ENCODE assay signal across 24 cellular contexts in the genomic region with DNA sequence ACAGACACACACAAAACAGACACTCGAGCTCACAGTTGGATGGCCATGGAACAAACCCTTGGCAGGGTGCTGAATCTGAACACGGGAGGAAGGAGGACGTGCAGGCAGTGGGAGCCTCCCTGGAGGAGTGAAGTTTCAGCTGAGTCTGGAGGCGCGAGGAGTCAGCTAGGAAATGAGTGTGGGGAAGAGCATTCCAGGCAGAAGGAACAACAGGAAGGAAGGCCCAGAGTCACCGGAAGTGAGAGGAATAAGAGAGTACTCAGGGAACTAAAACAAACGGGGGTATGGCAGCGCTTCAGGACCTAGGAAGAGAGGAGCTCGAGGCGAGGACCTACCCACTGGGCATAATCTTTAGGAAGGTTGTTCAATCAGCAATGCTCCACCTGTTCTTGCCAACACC.
A peak's percentile ranks its signal among the peaks of the same experiment; 100 is the strongest.
DNase-seq lines count a peak whose midpoint lies in the region; FAIRE-seq and TF ChIP-seq lines count a peak whose summit lies in the region.
"Had no signal": no experiment of that assay in that cellular context is flagged by ENCODE, and none has a peak within 500 bp of the region (broad histone marks: within the 10 kb centered on the region; RNA-seq: fewer than 3 reads in every experiment).

No MANE protein-coding gene starts in this region.

- TF ChIP-seq CTCF in MM.1S (IDR thresholded peaks at IDR 0.05; ENCODE audit: low read length) (no peak), H1 (IDR thresholded peaks at IDR 0.05; ENCODE audit: control extremely low read depth in 1 of 3, insufficient read depth in 1 of 3, low read depth in 1 of 3, low read length in 3 of 3) (no peak)

- no peak overlapping the region for H3K56ac ChIP-seq in H1 (replicated peaks; ENCODE audit: insufficient read length, low read depth, low read length)

- H3K23ac ChIP-seq in H1 (ENCODE audit: insufficient read length) = no peak overlapping the region

- H3F3A ChIP-seq in MM.1S (ENCODE audit: insufficient read depth, low read length) = no peaks in the 10 kb centered on the region

- H3K23me2 ChIP-seq in H1 (ENCODE audit: low read depth, low read length) = no peaks in the 10 kb centered on the region

- no peak for FAIRE-seq in H1 (lab: Jason Lieb, UNC)

- no peak overlapping the region for H4K91ac ChIP-seq in H1 (replicated peaks; ENCODE audit: insufficient read length, low read length)

- H3K4me3 ChIP-seq in BLaER1 treated with 17β-estradiol and CSF1 and Interleukin-3, amounts not matched to agents 10 nM and 100 nM = no peak overlapping the region
- H3K4me3 ChIP-seq in MM.1S (ENCODE audit: low read length) (no peak overlapping the region), H1 (ENCODE audit: extremely low read depth in 1 of 4, insufficient read depth in 2 of 4, low read depth in 3 of 4, low read length in 4 of 4) (no peak overlapping the region), HAP-1 (no peak overlapping the region)
- H3K4me3 ChIP-seq: left lung, psoas muscle, SJSA1, thoracic aorta, uterus had no signal

- H3K4me1 ChIP-seq in BLaER1 treated with 17β-estradiol and CSF1 and Interleukin-3, amounts not matched to agents 10 nM and 100 nM = peaks cover 16 to 73% (median 56%) of the 10 kb centered on the region in 10 experiments
- H3K4me1 ChIP-seq in MM.1S (ENCODE audit: low read length) (peaks cover 27% of the 10 kb centered on the region), H1 (replicated peaks in 1 of 4; ENCODE audit: control insufficient read depth in 3 of 4, insufficient read depth in 4 of 4, low read length in 3 of 4) (no peaks in the 10 kb centered on the region), HAP-1 (no peaks in the 10 kb centered on the region)
- H3K4me1 ChIP-seq: psoas muscle, uterus had no signal

- 70% methylated on average over 10 of the region's 10 CpGs; no CpG with 5 or more reads in 1 of the 2 experiments for WGBS in H1 (ENCODE audit: extremely low coverage in 1 of 2, insufficient coverage in 1 of 2, insufficient read length in 1 of 2, insufficient replicate concordance in 2 of 2, low coverage in 1 of 2, low lambda C conversion rate in 2 of 2, missing lambda C conversion rate in 1 of 2), 2 experiments

- H2AFZ ChIP-seq in MM.1S (ENCODE audit: low read length) = no peak overlapping the region
- H2AFZ ChIP-seq in H1 (ENCODE audit: low read length) = no peak overlapping the region

- H3K36me3 ChIP-seq in BLaER1 treated with 17β-estradiol and CSF1 and Interleukin-3, amounts not matched to agents 10 nM and 100 nM = no peaks in the 10 kb centered on the region
- H3K36me3 ChIP-seq in MM.1S (replicated peaks; ENCODE audit: insufficient read depth, low read length) (no peaks in the 10 kb centered on the region), H1 (ENCODE audit: control insufficient read depth in 2 of 4, insufficient read depth in 4 of 4, low read length in 3 of 4) (no peaks in the 10 kb centered on the region), HAP-1 (replicated peaks) (no peaks in the 10 kb centered on the region)
- H3K36me3 ChIP-seq: left lung, SJSA1, thoracic aorta, uterus had no signal

- H4K5ac ChIP-seq in H1 (ENCODE audit: insufficient read length, low read depth, low read length) = no peak overlapping the region

- H3K4me1 Mint-ChIP-seq in T-helper 2 cell treated with Interferon-gamma antibody and Interleukin-4, amounts not matched to agents 5 μg/mL and 100 μg/mL, for 36 hours (ENCODE audit: low read depth) = peaks cover 53% of the 10 kb centered on the region

- H2BK20ac ChIP-seq in H1 (ENCODE audit: low read length) = no peak overlapping the region

- no peaks in the 10 kb centered on the region for H3K9me2 ChIP-seq in MM.1S (replicated peaks; ENCODE audit: insufficient read depth, low read length)

- no peak for TF ChIP-seq EP300 in H1 (IDR thresholded peaks at IDR 0.05; ENCODE audit: borderline replicate concordance in 1 of 2, low read depth in 2 of 2, low read length in 2 of 2)

- no peaks in the 10 kb centered on the region for H3K9me3 Mint-ChIP-seq in T-helper 2 cell treated with Interferon-gamma antibody and Interleukin-4, amounts not matched to agents 5 μg/mL and 100 μg/mL, for 36 hours
- H3K9me3 Mint-ChIP-seq: activated T-helper 17 cell treated with anti-CD3 and anti-CD28 coated beads, Interleukin-2, amount 50 U/mL, for 72 hours had no signal

- peaks cover 10 to 27% (median 17%) of the 10 kb centered on the region in 11 experiments for H3K9me3 ChIP-seq in BLaER1 treated with 17β-estradiol and CSF1 and Interleukin-3, amounts not matched to agents 10 nM and 100 nM (replicated peaks in 1 of 11)
- H3K9me3 ChIP-seq in MM.1S (replicated peaks; ENCODE audit: insufficient read depth, low read length) = no peaks in the 10 kb centered on the region
- no peaks in the 10 kb centered on the region for H3K9me3 ChIP-seq in H1 (ENCODE audit: insufficient read depth in 2 of 2, low read depth in 1 of 2, low read length in 1 of 2)
- H3K9me3 ChIP-seq in HAP-1 = peaks cover 3% of the 10 kb centered on the region; the same call in 1 of the 2 replicates
- H3K9me3 ChIP-seq: left lung, psoas muscle, SJSA1, thoracic aorta, uterus had no signal

- H2BK5ac ChIP-seq in H1 (ENCODE audit: low read depth, low read length) = no peak overlapping the region

- no peak overlapping the region for H3K9ac ChIP-seq in BLaER1 treated with 17β-estradiol and CSF1 and Interleukin-3, amounts not matched to agents 10 nM and 100 nM
- H3K9ac ChIP-seq in MM.1S (ENCODE audit: low read length) = no peak overlapping the region
- H3K9ac ChIP-seq in H1 (replicated peaks in 1 of 4; ENCODE audit: extremely low read depth in 1 of 4, low read depth in 3 of 4, low read length in 3 of 4) = no peak overlapping the region

- peak overlapping the region; percentile 85 for H3K27ac Mint-ChIP-seq in T-helper 2 cell treated with Interferon-gamma antibody and Interleukin-4, amounts not matched to agents 5 μg/mL and 100 μg/mL, for 36 hours
- H3K27ac Mint-ChIP-seq: activated T-helper 17 cell treated with anti-CD3 and anti-CD28 coated beads, Interleukin-2, amount 50 U/mL, for 72 hours; H9 had no signal

- H2BK120ac ChIP-seq in H1 (replicated peaks; ENCODE audit: low read depth, low read length) = no peak overlapping the region

- peaks cover 3% of the 10 kb centered on the region for H3K27me3 Mint-ChIP-seq in T-helper 2 cell treated with Interferon-gamma antibody and Interleukin-4, amounts not matched to agents 5 μg/mL and 100 μg/mL, for 36 hours (ENCODE audit: low read depth)
- H3K27me3 Mint-ChIP-seq: activated T-helper 17 cell treated with anti-CD3 and anti-CD28 coated beads, Interleukin-2, amount 50 U/mL, for 72 hours had no signal

- H3K4me2 ChIP-seq in BLaER1 treated with 17β-estradiol and CSF1 and Interleukin-3, amounts not matched to agents 10 nM and 100 nM = peak overlapping the region in 9 of 11 experiments; percentile 15 to 61 (median 43); a peak in 13 of 22 replicates
- 0 out of 2 replicates have a peak overlapping the region, but pooled peaks have one; percentile 23 for H3K4me2 ChIP-seq in MM.1S (ENCODE audit: low read depth, low read length)
- H3K4me2 ChIP-seq in H1 (ENCODE audit: insufficient read depth in 1 of 2, low read depth in 2 of 2, low read length in 2 of 2) = no peak overlapping the region

- no peak overlapping the region for H2BK12ac ChIP-seq in H1 (ENCODE audit: low read depth, low read length)

- no peak overlapping the region for H3K18ac ChIP-seq in H1 (ENCODE audit: extremely low read depth, low read length)

- no peak overlapping the region for H3K14ac ChIP-seq in H1 (ENCODE audit: insufficient read length)

- no peak for TF ChIP-seq RAD21 in H1 (IDR thresholded peaks at IDR 0.05 in 1 of 2, conservative IDR thresholded peaks at IDR 0.05 in 1 of 2; ENCODE audit: low read depth in 2 of 2, low read length in 2 of 2)

- CTCF ChIA-PET in H1 (lab: Charles Lee; ENCODE audit: partially characterized antibody) = interaction anchor here (0.7 to 7.5 kb wide), 7 partner anchors 9 to 162 kb away, joined by 3 to 61 read pairs (median 3); no protein-coding TSS in a partner anchor

- no peaks in the 10 kb centered on the region for H3K79me2 ChIP-seq in MM.1S (ENCODE audit: low read length)
- no peaks in the 10 kb centered on the region for H3K79me2 ChIP-seq in H1 (ENCODE audit: control insufficient read depth in 1 of 2, insufficient read depth in 2 of 2, low read length in 2 of 2)

- no peak overlapping the region for H3K27ac ChIP-seq in BLaER1 treated with 17β-estradiol and CSF1 and Interleukin-3, amounts not matched to agents 10 nM and 100 nM
- H3K27ac ChIP-seq in MM.1S (ENCODE audit: low read length) (no peak overlapping the region), H1 (ENCODE audit: low read depth, low read length) (no peak overlapping the region)
- H3K27ac ChIP-seq: left lung, psoas muscle, SJSA1, thoracic aorta, uterus had no signal

- no peak for DNase-seq in T-helper 2 cell treated with Interferon-gamma antibody and Interleukin-4, amounts not matched to agents 5 μg/mL and 100 μg/mL, for 36 hours (ENCODE audit: low spot score)
- no peak for DNase-seq in T-helper 2 cell
- DNase-seq in MM.1S = no peak
- DNase-seq in H1 (ENCODE audit: low read depth in 1 of 2, low spot score in 2 of 2) = no peak
- no peak for DNase-seq in HAP-1 (ENCODE audit: low spot score in 2 of 2)
- no peak for DNase-seq in KBM-7
- no peak for DNase-seq in Ammon's horn (ENCODE audit: low spot score)
- DNase-seq: 8988T; activated CD8-positive, alpha-beta memory T cell treated with anti-CD3 and anti-CD28 coated beads, Interleukin-2, amount 50 U/mL, for 48 hours; COR-L47; DMS53; H9; left lung; mesendoderm; NCI-H2081; NCI-H2227 treated with DMSO at 0.1 percent for 48 hours; occipital lobe; psoas muscle; stimulated activated naive CD8-positive, alpha-beta T cell treated with anti-CD3 and anti-CD28 coated beads, Interleukin-15, Interleukin-2, amounts not matched to agents 100 U/mL and 50 U/mL, for 24 hours; uterus had no signal

- H3K79me1 ChIP-seq in H1 (ENCODE audit: low read depth, low read length) = no peaks in the 10 kb centered on the region

- H2AK5ac ChIP-seq in H1 (ENCODE audit: low read depth, low read length) = no peak overlapping the region

- no peak overlapping the region for H3K4ac ChIP-seq in H1 (replicated peaks; ENCODE audit: insufficient read length, low read depth, low read length)

- H4K8ac ChIP-seq in H1 (ENCODE audit: extremely low read depth, insufficient read depth, low read length) = no peak overlapping the region

- peak overlapping the region; percentile 55 for H3K4me3 Mint-ChIP-seq in T-helper 2 cell treated with Interferon-gamma antibody and Interleukin-4, amounts not matched to agents 5 μg/mL and 100 μg/mL, for 36 hours
- H3K4me3 Mint-ChIP-seq: H9 had no signal

- POLR2A ChIA-PET in H1 (lab: Charles Lee; ENCODE audit: partially characterized antibody) = no interaction called here

- no peaks in the 10 kb centered on the region for H3K27me3 ChIP-seq in BLaER1 treated with 17β-estradiol and CSF1 and Interleukin-3, amounts not matched to agents 10 nM and 100 nM
- no peaks in the 10 kb centered on the region for H3K27me3 ChIP-seq in MM.1S (replicated peaks; ENCODE audit: insufficient read depth, low read length)
- no peaks in the 10 kb centered on the region; a peak in 1 of 7 replicates for H3K27me3 ChIP-seq in H1 (replicated peaks in 1 of 4; ENCODE audit: control insufficient read depth in 3 of 4, extremely low read depth in 1 of 4, insufficient read depth in 3 of 4, low read length in 3 of 4)
- H3K27me3 ChIP-seq in HAP-1 (ENCODE audit: low read depth) = peaks cover 4% of the 10 kb centered on the region; the same call in 1 of the 2 replicates
- H3K27me3 ChIP-seq: SJSA1, uterus had no signal

- H3K36me3 Mint-ChIP-seq in T-helper 2 cell treated with Interferon-gamma antibody and Interleukin-4, amounts not matched to agents 5 μg/mL and 100 μg/mL, for 36 hours (ENCODE audit: low read depth) = peaks cover 5% of the 10 kb centered on the region

- H2BK15ac ChIP-seq in H1 (ENCODE audit: low read length) = 0 out of 2 replicates have a peak overlapping the region, but pooled peaks have one; percentile 6

- in situ Hi-C loops in HAP-1 (cut with MboI; ENCODE audit: low sequenced_read_pairs) = no loop called here
- in situ Hi-C loops in KBM-7 (cut with MboI; ENCODE audit: low pct_unique_long_range_greater_than_20kb, low sequenced_read_pairs) = no loop called here

- TF ChIP-seq POLR2A in H1 (IDR thresholded peaks at IDR 0.05; ENCODE audit: control extremely low read depth in 1 of 2, low read depth in 2 of 2, low read length in 2 of 2) = no peak

- H4K20me1 ChIP-seq in BLaER1 treated with 17β-estradiol and CSF1 and Interleukin-3, amounts not matched to agents 10 nM and 100 nM = no peaks in the 10 kb centered on the region; a peak in 2 of 22 replicates
- H4K20me1 ChIP-seq in MM.1S (ENCODE audit: insufficient read depth, low read length) (no peaks in the 10 kb centered on the region), H1 (replicated peaks in 1 of 2; ENCODE audit: control insufficient read depth in 1 of 2, insufficient read depth in 2 of 2, low read length in 2 of 2) (no peaks in the 10 kb centered on the region)

Comparison
In these comparisons a context has a peak if more than half of its experiments do, and no peak if none do; other contexts are left out.
1. H3K4me2 ChIP-seq: peak in BLaER1 treated with 17β-estradiol and CSF1 and Interleukin-3, amounts not matched to agents 10 nM and 100 nM (9 of 11) and MM.1S (single experiment); none in H1 (0 of 2).